9 cellular contexts compared by ENCODE assay signal in the genomic region with DNA sequence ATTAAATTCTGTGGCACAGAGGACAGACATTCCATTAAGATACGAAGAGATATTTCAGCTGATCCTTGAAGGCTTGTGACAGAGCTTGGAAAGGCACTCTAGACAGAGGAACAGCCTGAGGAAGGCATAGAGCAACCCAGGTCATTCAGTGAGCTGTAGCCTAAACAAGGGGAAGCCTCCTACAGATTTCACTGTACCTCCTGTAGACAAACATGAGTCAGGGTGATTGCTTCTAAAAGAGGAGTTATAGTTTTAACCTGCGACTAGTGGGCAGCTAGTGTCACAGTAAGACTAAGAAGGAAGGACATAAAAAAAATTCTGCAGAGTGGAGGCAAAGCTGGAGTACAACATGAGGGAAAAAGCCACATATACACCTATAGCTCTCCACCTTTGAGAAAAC. TPM values are rescaled to one million over a fixed set of nuclear protein-coding genes. Genes with fewer than 3 reads are reported as not detected.
DNase-seq lines count a peak whose midpoint lies in the region; ATAC-seq and TF ChIP-seq lines count a peak whose summit lies in the region.
"Had no signal": no experiment of that assay in that cellular context is flagged by ENCODE, and none has a peak within 500 bp of the region (broad histone marks: within the 10 kb centered on the region; RNA-seq: fewer than 3 reads in every experiment).

No MANE protein-coding gene starts in this region.

- POLR2A ChIA-PET in MCF 10A (lab: Yijun Ruan, JAX): interaction anchor here (0.5 to 3.0 kb wide), 5 partner anchors 55 to 1256 kb away, joined by 3 to 20 read pairs (median 4); partner anchors contain the start of genes CERT1, HMGCR and POLK

- peak overlapping the region; percentile 6 for H3K4me3 ChIP-seq in skeletal muscle satellite cell (ENCODE audit: low read length)

- H3K36me3 ChIP-seq in skeletal muscle satellite cell (ENCODE audit: insufficient read depth, low read length): peaks cover 5% of the 10 kb centered on the region

- in situ Hi-C loops in KBM-7 (cut with MboI; ENCODE audit: low pct_unique_long_range_greater_than_20kb, low sequenced_read_pairs): no loop called here

- peak in 1 of 2 donors; percentile 19 for DNase-seq in activated naive CD4-positive, alpha-beta T cell treated with anti-CD3 and anti-CD28 coated beads, Interleukin-2, amount 50 U/mL, for 72 hours (ENCODE audit: low spot score in 2 of 2)
- no peak for DNase-seq in activated naive CD4-positive, alpha-beta T cell treated with Interleukin-2 at 50 U/mL for 16 hours
- DNase-seq in KBM-7 (peak; percentile 21), MCF 10A (ENCODE audit: unreplicated experiment) (peak; percentile 50), DMS 273 (lab: John Stamatoyannopoulos, UW; ENCODE audit: unreplicated experiment) (no peak), NCI-H2171 (lab: John Stamatoyannopoulos, UW) (no peak), NCI-H510A (lab: John Stamatoyannopoulos, UW) (no peak)
- DNase-seq: DND-41 had no signal

- BruUV-seq in MCF 10A (replicated peaks; lab: Mats Ljungman, UMichigan): no TSS peak

- H3K9me3 ChIP-seq in skeletal muscle satellite cell (replicated peaks; ENCODE audit: low read length): no peaks in the 10 kb centered on the region

- H3K4me2 ChIP-seq in skeletal muscle satellite cell (ENCODE audit: low read length): peak overlapping the region; percentile 71

- H3K36me3 Mint-ChIP-seq in activated naive CD4-positive, alpha-beta T cell treated with anti-CD3 and anti-CD28 coated beads, Interleukin-2, amount 50 U/mL, for 72 hours: peaks cover 24 to 71% of the 10 kb centered on the region in 2 donors
- peaks cover 13% of the 10 kb centered on the region for H3K36me3 Mint-ChIP-seq in MCF 10A (ENCODE audit: insufficient read depth, unreplicated experiment)

- H3K4me3 Mint-ChIP-seq in MCF 10A (ENCODE audit: unreplicated experiment): no peak overlapping the region

- peaks cover 9 to 22% of the 10 kb centered on the region in 2 donors for H3K9me3 Mint-ChIP-seq in activated naive CD4-positive, alpha-beta T cell treated with anti-CD3 and anti-CD28 coated beads, Interleukin-2, amount 50 U/mL, for 72 hours
- peaks cover 15% of the 10 kb centered on the region for H3K9me3 Mint-ChIP-seq in MCF 10A (ENCODE audit: unreplicated experiment)

- H3K27ac Mint-ChIP-seq in activated naive CD4-positive, alpha-beta T cell treated with anti-CD3 and anti-CD28 coated beads, Interleukin-2, amount 50 U/mL, for 72 hours: peak overlapping the region; percentile 81 to 95
- peak overlapping the region; percentile 85 for H3K27ac Mint-ChIP-seq in MCF 10A (ENCODE audit: low read depth, unreplicated experiment)

- H3K4me1 ChIP-seq in skeletal muscle satellite cell (ENCODE audit: control insufficient read depth, insufficient read depth, low read length): peaks cover 31% of the 10 kb centered on the region

- H3K4me1 Mint-ChIP-seq in MCF 10A (ENCODE audit: insufficient read depth, unreplicated experiment): peaks cover 33% of the 10 kb centered on the region

- CTCF ChIA-PET in MCF 10A (lab: Yijun Ruan, JAX): interaction anchor here (0.6 to 1.0 kb wide), 3 partner anchors 9 to 113 kb away, joined by 3 read pairs; no protein-coding TSS in a partner anchor

- peak overlapping the region; percentile 41 for H3K9ac ChIP-seq in skeletal muscle satellite cell (ENCODE audit: low read depth, low read length)

- TF ChIP-seq CTCF in MCF 10A (IDR thresholded peaks at IDR 0.05; ENCODE audit: unreplicated experiment): no peak

- no peaks in the 10 kb centered on the region for H3K27me3 Mint-ChIP-seq in MCF 10A (ENCODE audit: insufficient read depth, unreplicated experiment)

- intact Hi-C loops in MCF 10A (cut with micrococcal nuclease): loop anchor here (2.0 to 5.0 kb wide), 3 partner anchors 55 to 290 kb away; partner anchors contain the start of genes CERT1, HMGCR and POLK

- no peaks in the 10 kb centered on the region for H3K27me3 ChIP-seq in skeletal muscle satellite cell (ENCODE audit: control insufficient read depth, insufficient read depth, low read length)

- peak; percentile 58 to 82 for ATAC-seq in activated naive CD4-positive, alpha-beta T cell treated with anti-CD3 and anti-CD28 coated beads, Interleukin-2, amount 50 U/mL, for 72 hours

RNA-seq across cellular contexts. Expression of gene ANKDD1B, which starts 43.5 kb away (rescaled TPM):
- under 1 TPM in 1 of 2 donors, not detected in 1; 0.19 TPM for total RNA-seq in activated naive CD4-positive, alpha-beta T cell treated with anti-CD3 and anti-CD28 coated beads, Interleukin-2, amount 50 U/mL, for 72 hours
- total RNA-seq in MCF 10A (2022): 0.68 and 1.2 TPM in 2 replicates
- total RNA-seq in skeletal muscle satellite cell (2012; rRNA removed): 0.44 TPM in 1 of 2 replicates, not detected in the other

RNA-seq across cellular contexts. Expression of gene POLK, which starts 56.0 kb away (rescaled TPM):
- 10 to 100 TPM; 35.4 to 44.7 TPM for total RNA-seq in activated naive CD4-positive, alpha-beta T cell treated with anti-CD3 and anti-CD28 coated beads, Interleukin-2, amount 50 U/mL, for 72 hours
- total RNA-seq in MCF 10A (2022): 30.2 and 34.9 TPM in 2 replicates
- 28.6 and 29.1 TPM in 2 replicates for total RNA-seq in skeletal muscle satellite cell (2012; rRNA removed)

RNA-seq across cellular contexts. Expression of gene CERT1, which starts 56.3 kb away (rescaled TPM):
- total RNA-seq in activated naive CD4-positive, alpha-beta T cell treated with anti-CD3 and anti-CD28 coated beads, Interleukin-2, amount 50 U/mL, for 72 hours: 10 to 100 TPM; 30.3 to 32.5 TPM
- 19.6 and 21.7 TPM in 2 replicates for total RNA-seq in MCF 10A (2022)
- total RNA-seq in skeletal muscle satellite cell (2012; rRNA removed): 23.2 and 26.1 TPM in 2 replicates

Comparison
In these comparisons a context has a peak if more than half of its experiments do, and no peak if none do; other contexts are left out.
1. DNase-seq: peak in KBM-7 (single experiment) and MCF 10A (single experiment); none in activated naive CD4-positive, alpha-beta T cell treated with Interleukin-2 at 50 U/mL for 16 hours (single experiment), DMS 273 (single experiment), NCI-H2171 (single experiment) and NCI-H510A (single experiment).